Comparison of ENCODE assay signal across 14 cellular contexts in genomic region chr10:113922787-113923570, GRCh38.
A peak's percentile ranks its signal among the peaks of the same experiment; 100 is the strongest.
DNase-seq lines count a peak whose midpoint lies in the region; ATAC-seq, FAIRE-seq and TF ChIP-seq lines count a peak whose summit lies in the region.
"Had no signal": no experiment of that assay in that cellular context is flagged by ENCODE, and none has a peak within 500 bp of the region (broad histone marks: within the 10 kb centered on the region; RNA-seq: fewer than 3 reads in every experiment).

No MANE protein-coding gene starts in this region.

- FAIRE-seq in GM12878 (lab: Jason Lieb, UNC) = no peak

- H3K79me2 ChIP-seq in DOHH2 (ENCODE audit: control insufficient read depth, low read length) (no peaks in the 10 kb centered on the region), GM12878 (ENCODE audit: control insufficient read depth, insufficient read depth, low read length) (no peaks in the 10 kb centered on the region)

- H3K4me1 ChIP-seq in DOHH2 (ENCODE audit: control insufficient read depth, low read length) (no peaks in the 10 kb centered on the region), GM12878 (ENCODE audit: control insufficient read depth, insufficient read depth, low read length) (no peaks in the 10 kb centered on the region), right lobe of liver (peaks cover 0 to 3% (median 2%) of the 10 kb centered on the region in 4 donors), aorta (ENCODE audit: control insufficient read depth in 1 of 2, insufficient read depth in 2 of 2, low read length in 2 of 2) (no peaks in the 10 kb centered on the region)

- no peak overlapping the region for H3K27ac ChIP-seq in DOHH2 (ENCODE audit: low read depth, low read length)
- no peak overlapping the region for H3K27ac ChIP-seq in GM12878 (ENCODE audit: control insufficient read depth, insufficient read depth)
- H3K27ac ChIP-seq in right lobe of liver = no peak overlapping the region
- no peak overlapping the region for H3K27ac ChIP-seq in aorta (ENCODE audit: low read depth in 1 of 2, low read length in 2 of 2)
- H3K27ac ChIP-seq: dorsolateral prefrontal cortex had no signal

- TF ChIP-seq EP300 in GM12878 (IDR thresholded peaks at IDR 0.05; ENCODE audit: borderline replicate concordance in 1 of 2, control insufficient read depth in 1 of 2, low read depth in 2 of 2, low read length in 2 of 2) = no peak

- TF ChIP-seq RAD21 in GM12878 (IDR thresholded peaks at IDR 0.05; ENCODE audit: insufficient read depth, low read depth, low read length) = peak; percentile 22; the same call in 1 of the 2 replicates

- H3F3A ChIP-seq in DOHH2 (ENCODE audit: control insufficient read depth, insufficient read depth) = no peaks in the 10 kb centered on the region

- no peak overlapping the region for H3K4me2 ChIP-seq in DOHH2 (ENCODE audit: low read length)
- no peak overlapping the region for H3K4me2 ChIP-seq in GM12878 (ENCODE audit: control insufficient read depth, insufficient read depth)

- no peak overlapping the region for H3K4me3 ChIP-seq in DOHH2 (ENCODE audit: low read length)
- H3K4me3 ChIP-seq in GM12878 = no peak overlapping the region
- no peak overlapping the region for H3K4me3 ChIP-seq in right lobe of liver
- no peak overlapping the region for H3K4me3 ChIP-seq in aorta (ENCODE audit: low read length in 2 of 2)
- H3K4me3 ChIP-seq: dorsolateral prefrontal cortex had no signal

- H4K20me1 ChIP-seq in DOHH2 (ENCODE audit: control insufficient read depth, insufficient read depth, low read depth, low read length) (no peaks in the 10 kb centered on the region), GM12878 (ENCODE audit: control insufficient read depth, insufficient read depth) (no peaks in the 10 kb centered on the region)

- no peak overlapping the region for H2AFZ ChIP-seq in GM12878 (ENCODE audit: control insufficient read depth, low read depth, low read length)

- no TSS peak for BruUV-seq in GM12878 (replicated peaks; lab: Mats Ljungman, UMichigan)

- WGBS in GM12878 (ENCODE audit: insufficient coverage, insufficient replicate concordance, low lambda C conversion rate, missing lambda C conversion rate) = 42% methylated on average over 8 of the region's 8 CpGs
- 17% methylated on average over 4 of the region's 8 CpGs for WGBS in right lobe of liver (ENCODE audit: insufficient coverage, low coverage, low lambda C conversion rate, missing lambda C conversion rate)
- 28 to 35% methylated on average over 8 of the region's 8 CpGs for WGBS in aorta, 2 donors

- POLR2A ChIA-PET in GM12878 (lab: Charles Lee) = no interaction called here

- TF ChIP-seq CTCF in DOHH2 (IDR thresholded peaks at IDR 0.05; ENCODE audit: low read depth, low read length, poor library complexity, severe bottlenecking) (peak; percentile 36), GM20000 (IDR thresholded peaks at IDR 0.05; ENCODE audit: extremely low read depth, missing control alignments) (no peak), GM12878 (IDR thresholded peaks at IDR 0.05 in 2 of 3, conservative IDR thresholded peaks at IDR 0.05 in 1 of 3; ENCODE audit: control insufficient read depth in 2 of 3, extremely low read depth in 1 of 3, insufficient read depth in 1 of 3, low read depth in 3 of 3, low read length in 3 of 3) (no peak; a peak in 1 of 6 replicates), right lobe of liver (IDR thresholded peaks at IDR 0.05) (peak in 2 of 4 donors; percentile 17 to 20)

- peak; percentile 11 for DNase-seq in GM20000 (ENCODE audit: low spot score)
- DNase-seq in GM12878 (ENCODE audit: low read depth, low spot score) = no peak
- DNase-seq in right lobe of liver = peak in 1 of 3 donors; percentile 51
- no peak for DNase-seq in activated effector memory CD4-positive, alpha-beta T cell treated with Interleukin-2 at 50 U/mL for 16 hours
- no peak for DNase-seq in aorta
- no peak for DNase-seq in NCI-H2107 (lab: John Stamatoyannopoulos, UW)
- DNase-seq in effector CD8-positive, alpha-beta T cell (lab: John Stamatoyannopoulos, UW) = no peak
- DNase-seq: activated CD4-positive, alpha-beta T cell treated with anti-CD3 and anti-CD28 coated beads, Interleukin-2, amount 50 U/mL, for 48 hours; dorsolateral prefrontal cortex; midbrain; NCI-H187; NCI-H526 treated with DMSO at 0.1 percent for 48 hours; T-helper 2 cell had no signal

- in situ Hi-C loops in GM12878 (cut with MboI) = no loop called here

- TF ChIP-seq POLR2A in GM12878 (IDR thresholded peaks at IDR 0.05; ENCODE audit: low read depth, low read length) = no peak
- TF ChIP-seq POLR2A in right lobe of liver (IDR thresholded peaks at IDR 0.05) = no peak

- peak; percentile 51 for ATAC-seq in GM12878
- ATAC-seq in right lobe of liver = peak; percentile 70 to 75 (median 72)
- no peak for ATAC-seq in aorta (ENCODE audit: low FRiP score)

- no peak overlapping the region for H3K9ac ChIP-seq in GM12878 (ENCODE audit: control insufficient read depth, insufficient read depth, low read length)

- SMC1A ChIA-PET in GM12878 (lab: Charles Lee; ENCODE audit: uncharacterized antibody, unreplicated experiment) = interaction anchor here (0.9 to 2.2 kb wide), 11 partner anchors 11 to 178 kb away, joined by 3 to 8 read pairs (median 4); no protein-coding TSS in a partner anchor

- intact Hi-C loops in GM12878 (cut with micrococcal nuclease; ENCODE audit: unreplicated experiment) (loop anchor here (5.0 kb wide), 1 partner anchor 189 kb away; no protein-coding TSS in a partner anchor), right lobe of liver (cut with DNase I) (no loop called here), aorta (cut with DNase I) (no loop called here)

- H3K36me3 ChIP-seq in DOHH2 (ENCODE audit: control insufficient read depth, low read length) = no peaks in the 10 kb centered on the region
- H3K36me3 ChIP-seq in GM12878 (ENCODE audit: control insufficient read depth in 2 of 2, insufficient read depth in 2 of 2, low read length in 1 of 2) = no peaks in the 10 kb centered on the region
- H3K36me3 ChIP-seq in right lobe of liver = no peaks in the 10 kb centered on the region
- no peaks in the 10 kb centered on the region for H3K36me3 ChIP-seq in aorta (ENCODE audit: control insufficient read depth in 1 of 2, insufficient read depth in 2 of 2, low read length in 1 of 2)

- CTCF ChIA-PET in GM12878 (lab: Yijun Ruan, JAX) = interaction anchor here (0.9 to 1.8 kb wide), 11 partner anchors 10 to 180 kb away, joined by 3 to 9 read pairs (median 4); no protein-coding TSS in a partner anchor

- RAD21 ChIA-PET in GM12878 (lab: Charles Lee; ENCODE audit: unreplicated experiment) = interaction anchor here (0.6 to 1.0 kb wide), 2 partner anchors 35 to 142 kb away, joined by 3 read pairs; no protein-coding TSS in a partner anchor

- no peaks in the 10 kb centered on the region for H3K27me3 ChIP-seq in DOHH2 (ENCODE audit: control insufficient read depth, low read length)
- no peaks in the 10 kb centered on the region for H3K27me3 ChIP-seq in GM12878 (replicated peaks in 1 of 2; ENCODE audit: control insufficient read depth in 2 of 2, insufficient read depth in 2 of 2, low read length in 1 of 2)
- no peaks in the 10 kb centered on the region for H3K27me3 ChIP-seq in right lobe of liver
- H3K27me3 ChIP-seq in aorta (ENCODE audit: control insufficient read depth in 1 of 2, insufficient read depth in 2 of 2, low read length in 1 of 2) = no peaks in the 10 kb centered on the region
- H3K27me3 ChIP-seq: dorsolateral prefrontal cortex had no signal

- H3K9me2 ChIP-seq in DOHH2 (replicated peaks; ENCODE audit: control insufficient read depth, low read length) = no peaks in the 10 kb centered on the region

- H3K9me3 ChIP-seq in DOHH2 (ENCODE audit: control insufficient read depth, insufficient read depth, low read length) (peaks cover 8% of the 10 kb centered on the region; the same call in 1 of the 2 replicates), GM12878 (replicated peaks; ENCODE audit: control insufficient read depth, insufficient read depth, low read length) (peaks cover 5% of the 10 kb centered on the region), right lobe of liver (no peaks in the 10 kb centered on the region), aorta (ENCODE audit: control insufficient read depth, low read length) (peaks cover 8% of the 10 kb centered on the region)

TF ChIP-seq in GM12878, 131 proteins besides CTCF, POLR2A, EP300 and RAD21:
- TF ChIP-seq HDAC6 (IDR thresholded peaks at IDR 0.05; ENCODE audit: unreplicated experiment) (no peak), IRF5 (IDR thresholded peaks at IDR 0.05; ENCODE audit: borderline replicate concordance) (no peak), SMC3 (IDR thresholded peaks at IDR 0.05; ENCODE audit: borderline replicate concordance, low read length) (peak; percentile 17; the same call in 1 of the 2 replicates)
TF ChIP-seq in GM12878: peak in this region for 1.
